17 cellular contexts compared by ENCODE assay signal in genomic region chr1:212701910-212702309, GRCh38. TPM values are rescaled to one million over a fixed set of nuclear protein-coding genes. Genes with fewer than 3 reads are reported as not detected.
A peak's percentile ranks its signal among the peaks of the same experiment; 100 is the strongest.
DNase-seq lines count a peak whose midpoint lies in the region; ATAC-seq and TF ChIP-seq lines count a peak whose summit lies in the region.
"Had no signal": no experiment of that assay in that cellular context is flagged by ENCODE, and none has a peak within 500 bp of the region (broad histone marks: within the 10 kb centered on the region; RNA-seq: fewer than 3 reads in every experiment).

No MANE protein-coding gene starts in this region.

- H3K4me3 ChIP-seq in CD8-positive, alpha-beta memory T cell (ENCODE audit: low read length): no peak overlapping the region
- H3K4me3 ChIP-seq in endodermal cell (ENCODE audit: low read length): no peak overlapping the region
- H3K4me3 ChIP-seq in aorta (ENCODE audit: low read length in 2 of 2): no peak overlapping the region
- H3K4me3 ChIP-seq: K562 had no signal

- no peaks in the 10 kb centered on the region for H3K36me3 ChIP-seq in CD8-positive, alpha-beta memory T cell (ENCODE audit: insufficient read depth, low read length)
- H3K36me3 ChIP-seq in endodermal cell (ENCODE audit: control insufficient read depth, insufficient read depth, low read length) (no peaks in the 10 kb centered on the region), aorta (ENCODE audit: control insufficient read depth in 1 of 2, insufficient read depth in 2 of 2, low read length in 1 of 2) (no peaks in the 10 kb centered on the region)
- H3K36me3 ChIP-seq: adrenal gland, neutrophil had no signal

- CTCF ChIA-PET in CD8-positive, alpha-beta memory T cell (lab: Charles Lee): interaction anchor here (1.1 to 1.8 kb wide), 5 partner anchors 9 to 294 kb away, joined by 3 to 6 read pairs (median 3); no protein-coding TSS in a partner anchor
- CTCF ChIA-PET in WTC11 (lab: Charles Lee): interaction anchor here (1.0 to 1.9 kb wide), 12 partner anchors 9 to 246 kb away, joined by 3 to 30 read pairs (median 6); no protein-coding TSS in a partner anchor

- no peaks in the 10 kb centered on the region for H3K27me3 ChIP-seq in CD8-positive, alpha-beta memory T cell (ENCODE audit: insufficient read depth, low read length, poor library complexity, severe bottlenecking)
- H3K27me3 ChIP-seq in endodermal cell (ENCODE audit: control insufficient read depth, insufficient read depth, low read length, poor library complexity, severe bottlenecking) (peaks cover 59% of the 10 kb centered on the region), aorta (ENCODE audit: control insufficient read depth in 1 of 2, insufficient read depth in 2 of 2, low read length in 1 of 2) (no peaks in the 10 kb centered on the region)
- H3K27me3 ChIP-seq: adrenal gland had no signal

- 43 to 70% methylated on average over 1 of the region's 1 CpG for WGBS in endodermal cell (ENCODE audit: insufficient coverage in 1 of 2, insufficient read length in 1 of 2), 2 experiments
- WGBS in aorta, 2 donors: 57 to 63% methylated on average over 1 of the region's 1 CpG

- H3K27ac Mint-ChIP-seq in CD8-positive, alpha-beta memory T cell: peak overlapping the region in 5 of 8 donors; percentile 17 to 46 (median 30)
- H3K27ac Mint-ChIP-seq in WTC11: no peak overlapping the region
- no peak overlapping the region for H3K27ac Mint-ChIP-seq in endodermal cell
- H3K27ac Mint-ChIP-seq in endothelial cell (ENCODE audit: unreplicated experiment): no peak overlapping the region

- H3K27ac ChIP-seq in 22Rv1 (0 out of 2 replicates have a peak overlapping the region, but pooled peaks have one; percentile 45), endodermal cell (ENCODE audit: low read depth, low read length) (no peak overlapping the region), aorta (ENCODE audit: low read depth in 1 of 2, low read length in 2 of 2) (no peak overlapping the region)
- no peak overlapping the region for H3K27ac ChIP-seq in CD8-positive, alpha-beta memory T cell (ENCODE audit: low read depth, low read length)
- H3K27ac ChIP-seq: adrenal gland, HL-60, neutrophil had no signal

- H3K9me3 ChIP-seq in CD8-positive, alpha-beta memory T cell (ENCODE audit: low read length): no peaks in the 10 kb centered on the region
- H3K9me3 ChIP-seq in endodermal cell (ENCODE audit: control insufficient read depth, low read length): no peaks in the 10 kb centered on the region
- H3K9me3 ChIP-seq in aorta (ENCODE audit: control insufficient read depth, low read length): no peaks in the 10 kb centered on the region
- H3K9me3 ChIP-seq: adrenal gland, neutrophil had no signal

- peaks cover 0 to 1% of the 10 kb centered on the region in 2 donors for H3K27me3 Mint-ChIP-seq in CD8-positive, alpha-beta memory T cell
- H3K27me3 Mint-ChIP-seq in WTC11 (ENCODE audit: low read depth): peaks cover 73% of the 10 kb centered on the region
- peaks cover 65% of the 10 kb centered on the region for H3K27me3 Mint-ChIP-seq in endodermal cell (ENCODE audit: insufficient read depth)
- H3K27me3 Mint-ChIP-seq in endothelial cell (ENCODE audit: unreplicated experiment): peaks cover 14% of the 10 kb centered on the region

- H3K9ac ChIP-seq in endodermal cell (ENCODE audit: extremely low read depth, low read length, poor library complexity, severe bottlenecking): no peak overlapping the region

- no peak for DNase-seq in CD8-positive, alpha-beta memory T cell
- no peak for DNase-seq in WTC11 (ENCODE audit: low spot score)
- peak; percentile 40 for DNase-seq in endodermal cell
- DNase-seq in aorta: no peak
- no peak for DNase-seq in endothelial cell (ENCODE audit: low spot score)
- DNase-seq in superior temporal gyrus (ENCODE audit: extremely low spot score): no peak
- DNase-seq: activated CD4-positive, CD25-positive, alpha-beta regulatory T cell treated with anti-CD3 and anti-CD28 coated beads, Interleukin-2, amount 50 U/mL, for 72 hours; midbrain; NCI-H1105; NCI-H526 treated with DMSO at 0.1 percent for 48 hours; PC-3 had no signal

- POLR2A ChIA-PET in CD8-positive, alpha-beta memory T cell (lab: Charles Lee): no interaction called here
- POLR2A ChIA-PET in WTC11 (lab: Charles Lee): interaction anchor here (1.3 kb wide), 1 partner anchor 92 kb away, joined by 5 read pairs; no protein-coding TSS in a partner anchor

- H3K36me3 Mint-ChIP-seq in CD8-positive, alpha-beta memory T cell: peaks cover 0 to 2% (median 0%) of the 10 kb centered on the region in 3 donors
- H3K36me3 Mint-ChIP-seq in WTC11 (no peaks in the 10 kb centered on the region), endodermal cell (ENCODE audit: low read depth) (no peaks in the 10 kb centered on the region), endothelial cell (ENCODE audit: low read depth, unreplicated experiment) (peaks cover 5% of the 10 kb centered on the region)

- H3K4me3 Mint-ChIP-seq in CD8-positive, alpha-beta memory T cell: peak overlapping the region in 5 of 7 donors; percentile 87 to 93 (median 89)
- H3K4me3 Mint-ChIP-seq in WTC11 (no peak overlapping the region), endodermal cell (no peak overlapping the region), endothelial cell (ENCODE audit: unreplicated experiment) (no peak overlapping the region)

- H3K4me1 Mint-ChIP-seq in CD8-positive, alpha-beta memory T cell: peaks cover 43 to 66% (median 47%) of the 10 kb centered on the region in 3 donors
- H3K4me1 Mint-ChIP-seq in WTC11: peaks cover 16% of the 10 kb centered on the region
- H3K4me1 Mint-ChIP-seq in endodermal cell: peaks cover 7% of the 10 kb centered on the region
- H3K4me1 Mint-ChIP-seq in endothelial cell (ENCODE audit: unreplicated experiment): peaks cover 7% of the 10 kb centered on the region

- H3K4me1 ChIP-seq in CD8-positive, alpha-beta memory T cell (ENCODE audit: insufficient read depth, low read length): peaks cover 17% of the 10 kb centered on the region
- H3K4me1 ChIP-seq in endodermal cell (ENCODE audit: control insufficient read depth, insufficient read depth, low read length) (no peaks in the 10 kb centered on the region), aorta (ENCODE audit: control insufficient read depth in 1 of 2, insufficient read depth in 2 of 2, low read length in 2 of 2) (no peaks in the 10 kb centered on the region)

- no peaks in the 10 kb centered on the region for H3K9me3 Mint-ChIP-seq in CD8-positive, alpha-beta memory T cell
- no peaks in the 10 kb centered on the region for H3K9me3 Mint-ChIP-seq in WTC11
- H3K9me3 Mint-ChIP-seq in endodermal cell: no peaks in the 10 kb centered on the region
- no peaks in the 10 kb centered on the region for H3K9me3 Mint-ChIP-seq in endothelial cell (ENCODE audit: unreplicated experiment)

- ATAC-seq in WTC11 (no peak), aorta (ENCODE audit: low FRiP score) (no peak), HG03457 (IDR thresholded peaks at IDR 0.05; ENCODE audit: unreplicated experiment) (no peak)

- intact Hi-C loops in aorta (cut with DNase I): loop anchor here in 1 of 2 donors (5.0 kb wide), 1 partner anchor 35 kb away; no protein-coding TSS in a partner anchor

- no peak for TF ChIP-seq CTCF in 22Rv1 (IDR thresholded peaks at IDR 0.05)
- no peak for TF ChIP-seq CTCF in WTC11 (IDR thresholded peaks at IDR 0.05)
- peak; percentile 61 for TF ChIP-seq CTCF in endodermal cell (conservative IDR thresholded peaks at IDR 0.05)
- no peak for TF ChIP-seq CTCF in endothelial cell (IDR thresholded peaks at IDR 0.05; ENCODE audit: unreplicated experiment)

TF ChIP-seq in WTC11, 78 proteins besides CTCF, POLR2A, EP300 and RAD21:
- 0 out of 2 replicates have a peak, but pooled peaks have one; percentile 10 for TF ChIP-seq ZNF121 (CRISPR knock-in tag; IDR thresholded peaks at IDR 0.05)
- no peak for TF ChIP-seq NR1H2 (CRISPR knock-in tag; IDR thresholded peaks at IDR 0.05)

RNA-seq across cellular contexts. Expression of gene BATF3, which starts 2.3 kb away (rescaled TPM):
- 100 to 1,000 TPM; 147 to 159 TPM for total RNA-seq in CD8-positive, alpha-beta memory T cell
- 0.84 TPM for polyA plus RNA-seq in CD8-positive, alpha-beta memory T cell
- total RNA-seq in WTC11 (2021) (3.9 to 6.1 TPM (median 3.9 TPM) in 3 replicates), endodermal cell (1 to 10 TPM; 1.5 to 4.0 TPM), aorta (10 to 100 TPM in 1 of 2 donors, 1 to 10 TPM in 1; 5.5 to 13.9 TPM), endothelial cell (ENCODE audit: unreplicated experiment) (0.54 TPM)
- polyA plus RNA-seq in endodermal cell (2013, experiment 1 of 2): 1.1 TPM
- 0.70 TPM for polyA plus RNA-seq in endodermal cell (2013, experiment 2 of 2)
- 1 to 10 TPM; 5.9 to 8.8 TPM for polyA plus RNA-seq in aorta

Comparison
In these comparisons a context has a peak if more than half of its experiments do, and no peak if none do; other contexts are left out.
1. H3K27ac Mint-ChIP-seq: peak in CD8-positive, alpha-beta memory T cell (5 of 8); none in WTC11 (single experiment), endodermal cell (single experiment) and endothelial cell (single experiment).
2. H3K4me3 Mint-ChIP-seq: peak in CD8-positive, alpha-beta memory T cell (5 of 7); none in WTC11 (single experiment), endodermal cell (single experiment) and endothelial cell (single experiment).
3. RNA of gene BATF3, which starts 2.3 kb away (total RNA-seq): 147 to 159 TPM in CD8-positive, alpha-beta memory T cell; 5.5 to 13.9 TPM in aorta, 1.5 to 4.0 TPM in endodermal cell, 3.9 to 6.1 TPM in WTC11 and 0.54 TPM in endothelial cell (single experiment); every median in the first group is over 4 times any median in the second.